Comparison of ENCODE assay signal across 22 cellular contexts in the genomic region with DNA sequence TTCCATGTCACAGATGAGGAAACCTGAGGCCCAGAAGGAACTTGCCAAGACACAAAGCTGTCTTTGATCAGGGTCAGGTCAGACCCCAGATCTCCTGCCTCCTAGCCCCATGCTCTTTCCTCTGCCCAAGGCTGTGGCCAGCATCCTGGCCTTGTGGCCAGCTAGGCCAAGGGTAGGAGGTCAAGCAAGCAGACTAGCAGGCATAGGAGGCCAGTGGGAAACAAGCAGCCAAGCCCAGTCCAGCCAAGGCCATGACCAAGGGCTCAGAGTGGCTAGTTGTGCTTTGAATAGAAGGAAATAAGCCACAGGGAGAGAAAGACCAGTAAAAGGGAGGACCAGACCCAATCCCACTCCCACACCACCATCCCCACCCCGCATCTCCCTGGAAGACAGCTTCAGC. TPM values are rescaled to one million over a fixed set of nuclear protein-coding genes. Genes with fewer than 3 reads are reported as not detected.
A peak's percentile ranks its signal among the peaks of the same experiment; 100 is the strongest.
DNase-seq lines count a peak whose midpoint lies in the region; ATAC-seq, FAIRE-seq and TF ChIP-seq lines count a peak whose summit lies in the region.
"Had no signal": no experiment of that assay in that cellular context is flagged by ENCODE, and none has a peak within 500 bp of the region (broad histone marks: within the 10 kb centered on the region; RNA-seq: fewer than 3 reads in every experiment).

No MANE protein-coding gene starts in this region.

- H3K27ac ChIP-seq in ACC112 (ENCODE audit: low read depth, low read length) (peak overlapping the region; percentile 98), kidney (ENCODE audit: low read depth in 2 of 2, low read length in 2 of 2) (peak overlapping the region in 1 of 2 donors; percentile 40), gastrocnemius medialis (peak overlapping the region; percentile 64 to 91 (median 80))
- H3K27ac ChIP-seq: colonic mucosa, foreskin keratinocyte had no signal

- intact Hi-C loops in kidney (cut with DNase I) = no loop called here
- intact Hi-C loops in gastrocnemius medialis (cut with DNase I; ENCODE audit: low total_unique reads) = no loop called here

- H3K27me3 ChIP-seq in ACC112 (ENCODE audit: insufficient read depth, low read length) (no peaks in the 10 kb centered on the region), adipocyte (replicated peaks; ENCODE audit: control insufficient read depth, insufficient read depth, low read length) (no peaks in the 10 kb centered on the region), gastrocnemius medialis (peaks cover 0 to 7% (median 3%) of the 10 kb centered on the region in 3 donors)
- H3K27me3 ChIP-seq: colonic mucosa had no signal

- H3K9me3 ChIP-seq in adipocyte (ENCODE audit: control insufficient read depth, low read length) (no peaks in the 10 kb centered on the region), kidney (ENCODE audit: control insufficient read depth in 1 of 2, low read length in 2 of 2) (no peaks in the 10 kb centered on the region), gastrocnemius medialis (no peaks in the 10 kb centered on the region)
- H3K9me3 ChIP-seq: colonic mucosa, left lung had no signal

- ATAC-seq in gastrocnemius medialis = no peak
- no peak for ATAC-seq in HG03095 (IDR thresholded peaks at IDR 0.05; ENCODE audit: unreplicated experiment)
- ATAC-seq in GM18502 (IDR thresholded peaks at IDR 0.05; ENCODE audit: poor library complexity, unreplicated experiment) = no peak
- ATAC-seq in GM21528 (IDR thresholded peaks at IDR 0.05; ENCODE audit: low FRiP score, unreplicated experiment) = no peak
- ATAC-seq: foreskin keratinocyte, left lung had no signal

- H3K36me3 ChIP-seq in ACC112 (ENCODE audit: insufficient read depth, low read length) = no peaks in the 10 kb centered on the region
- no peaks in the 10 kb centered on the region for H3K36me3 ChIP-seq in adipocyte (ENCODE audit: control insufficient read depth, insufficient read depth, low read length, severe bottlenecking)
- no peaks in the 10 kb centered on the region for H3K36me3 ChIP-seq in kidney (ENCODE audit: control insufficient read depth in 1 of 2, insufficient read depth in 2 of 2, low read length in 2 of 2)
- H3K36me3 ChIP-seq in gastrocnemius medialis = no peaks in the 10 kb centered on the region
- H3K36me3 ChIP-seq: colonic mucosa, left lung had no signal

- H3K9ac ChIP-seq in adipocyte (ENCODE audit: low read length) (peak overlapping the region; percentile 67), kidney (ENCODE audit: low read length in 2 of 2) (no peak overlapping the region)

- H3K4me3 ChIP-seq in ACC112 (ENCODE audit: low read depth, low read length) (no peak overlapping the region), adipocyte (ENCODE audit: low read length) (no peak overlapping the region), kidney (ENCODE audit: low read length in 2 of 2) (no peak overlapping the region), gastrocnemius medialis (no peak overlapping the region)
- H3K4me3 ChIP-seq: colonic mucosa, left lung had no signal

- TF ChIP-seq CTCF in kidney (IDR thresholded peaks at IDR 0.05; ENCODE audit: borderline replicate concordance, extremely low read depth, insufficient read depth) (no peak), gastrocnemius medialis (IDR thresholded peaks at IDR 0.05 in 4 of 5, conservative IDR thresholded peaks at IDR 0.05 in 1 of 5) (no peak)

- H3K79me2 ChIP-seq in ACC112 (ENCODE audit: control insufficient read depth, insufficient read depth, low read length, unreplicated experiment) = no peaks in the 10 kb centered on the region

- in situ Hi-C loops in gastrocnemius medialis (cut with MboI; ENCODE audit: low sequenced_read_pairs in 4 of 4) = no loop called here

- DNase-seq in adipocyte (ENCODE audit: low read depth) = no peak
- peak; percentile 49 for DNase-seq in kidney
- no peak for DNase-seq in gastrocnemius medialis
- no peak for DNase-seq in effector CD4-positive, alpha-beta T cell
- DNase-seq: ACHN; activated naive CD4-positive, alpha-beta T cell; activated T-cell treated with anti-CD3 and anti-CD28 coated beads for 4 hours; aorta; colonic mucosa; DMS153; foreskin keratinocyte; left lung; NCI-H1694 treated with DMSO at 0.1 percent for 48 hours; NCI-H226; trophoblast cell had no signal

- no peak overlapping the region for H2AFZ ChIP-seq in ACC112 (ENCODE audit: low read length, unreplicated experiment)

- no peak for FAIRE-seq in kidney (lab: Jason Lieb, UNC)
- FAIRE-seq: endothelial cell of umbilical vein, GM12892 had no signal

- peaks cover 59% of the 10 kb centered on the region for H3K4me1 ChIP-seq in ACC112 (ENCODE audit: control insufficient read depth, insufficient read depth, low read length, unreplicated experiment)
- peaks cover 65% of the 10 kb centered on the region for H3K4me1 ChIP-seq in adipocyte (ENCODE audit: control insufficient read depth, insufficient read depth, low read length)
- peaks cover 7 to 29% of the 10 kb centered on the region in 2 donors for H3K4me1 ChIP-seq in kidney (ENCODE audit: control insufficient read depth in 1 of 2, insufficient read depth in 1 of 2, low read depth in 1 of 2, low read length in 2 of 2)
- peaks cover 37 to 60% of the 10 kb centered on the region in 2 donors for H3K4me1 ChIP-seq in gastrocnemius medialis
- H3K4me1 ChIP-seq: foreskin keratinocyte had no signal

- TF ChIP-seq POLR2A in gastrocnemius medialis (IDR thresholded peaks at IDR 0.05) = no peak

RNA-seq across cellular contexts. Expression of a gene that starts 30.4 kb away (rescaled TPM):
- 8.1 TPM for total RNA-seq in kidney
- polyA plus RNA-seq in kidney (ENCODE audit: insufficient read depth, low read depth, low replicate concordance) = 2.1 TPM
- 10 to 100 TPM in 1 of 4 donors, 1 to 10 TPM in 1, under 1 TPM in 2; 0.80 to 11.6 (median 1.2) TPM for total RNA-seq in gastrocnemius medialis
- total RNA-seq: endothelial cell of umbilical vein, foreskin keratinocyte had no signal
- polyA plus RNA-seq: endothelial cell of umbilical vein, foreskin keratinocyte, IgD-negative memory B cell had no signal

RNA-seq across cellular contexts. Expression of a gene that starts 41.2 kb away (rescaled TPM):
- total RNA-seq in kidney (63.7 TPM), gastrocnemius medialis (10 to 100 TPM; 37.8 to 54.5 (median 45.9) TPM)
- polyA plus RNA-seq in kidney (ENCODE audit: insufficient read depth, low read depth, low replicate concordance) = 43.1 TPM
